In the genomic region with DNA sequence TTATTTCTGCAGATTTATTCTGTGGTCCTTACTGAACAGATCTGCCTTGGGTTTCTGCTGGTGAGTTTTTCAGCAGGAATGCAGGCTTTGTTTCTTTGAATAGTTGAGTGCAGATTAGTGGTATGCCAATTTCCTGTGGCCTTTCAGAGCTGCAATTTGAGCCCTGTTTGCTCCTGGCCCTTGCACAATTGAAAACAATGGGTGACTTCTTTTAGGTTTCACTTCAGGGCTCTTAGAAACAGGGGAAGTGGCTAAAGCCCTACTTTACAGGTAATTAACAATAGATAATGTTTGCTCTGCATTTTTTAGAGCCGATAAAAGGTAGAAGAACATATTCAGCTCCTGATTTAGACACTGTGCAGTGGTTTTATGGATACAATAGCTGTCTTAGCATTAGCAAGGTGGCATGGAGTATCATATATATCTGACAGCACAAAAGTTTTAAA, we compare ENCODE assay signal across 7 cellular contexts. TPM values are rescaled to one million over a fixed set of nuclear protein-coding genes. Genes with fewer than 3 reads are reported as not detected.
DNase-seq lines count a peak whose midpoint lies in the region; ATAC-seq and TF ChIP-seq lines count a peak whose summit lies in the region.

No MANE protein-coding gene starts in this region.

- DNase-seq in NCI-H1092 (lab: John Stamatoyannopoulos, UW) = peak; percentile 83
- DNase-seq in SW480 (ENCODE audit: low spot score) = peak; percentile 86
- DNase-seq in fibroblast of the conjunctiva (ENCODE audit: low read depth) = peak; percentile 64
- DNase-seq in progenitor cell of endocrine pancreas (ENCODE audit: low spot score, unreplicated experiment) = no peak
- DNase-seq in stimulated activated CD4-positive, alpha-beta T cell treated with anti-CD3 and anti-CD28 coated beads, Interleukin-4, amount 100 ng/mL, for 4 hours = no peak

- no peak for TF ChIP-seq CTCF in progenitor cell of endocrine pancreas (IDR thresholded peaks at IDR 0.05; ENCODE audit: unreplicated experiment)

- no peak overlapping the region for H3K4me3 Mint-ChIP-seq in progenitor cell of endocrine pancreas (ENCODE audit: low read depth)

- H3K36me3 Mint-ChIP-seq in progenitor cell of endocrine pancreas (ENCODE audit: insufficient read depth) = no peaks in the 10 kb centered on the region

- H3K4me1 Mint-ChIP-seq in progenitor cell of endocrine pancreas (ENCODE audit: low read depth) = peaks cover 51% of the 10 kb centered on the region

- ATAC-seq in GM18858 (IDR thresholded peaks at IDR 0.05; ENCODE audit: unreplicated experiment) (peak; percentile 73), HG02763 (IDR thresholded peaks at IDR 0.05; ENCODE audit: unreplicated experiment) (peak; percentile 82)

- peak overlapping the region; percentile 83 for H3K27ac Mint-ChIP-seq in progenitor cell of endocrine pancreas

- H3K9me3 Mint-ChIP-seq in progenitor cell of endocrine pancreas (ENCODE audit: low read depth) = no peaks in the 10 kb centered on the region

- no peaks in the 10 kb centered on the region for H3K27me3 Mint-ChIP-seq in progenitor cell of endocrine pancreas

RNA-seq across cellular contexts. Expression of a gene that starts 21.9 kb away (rescaled TPM):
- 52.0 and 54.1 TPM in 2 replicates for total RNA-seq in progenitor cell of endocrine pancreas

Comparison
In these comparisons a context has a peak if more than half of its experiments do, and no peak if none do; other contexts are left out.
1. DNase-seq: peak in NCI-H1092 (single experiment), SW480 (single experiment) and fibroblast of the conjunctiva (single experiment); none in progenitor cell of endocrine pancreas (single experiment) and stimulated activated CD4-positive, alpha-beta T cell treated with anti-CD3 and anti-CD28 coated beads, Interleukin-4, amount 100 ng/mL, for 4 hours (0 of 2).